Comparison of ENCODE assay signal across 1 cellular context in genomic region chr2:97995734-97996624, GRCh38.
TF ChIP-seq lines count a peak whose summit lies in the region.

A gene with protein sequence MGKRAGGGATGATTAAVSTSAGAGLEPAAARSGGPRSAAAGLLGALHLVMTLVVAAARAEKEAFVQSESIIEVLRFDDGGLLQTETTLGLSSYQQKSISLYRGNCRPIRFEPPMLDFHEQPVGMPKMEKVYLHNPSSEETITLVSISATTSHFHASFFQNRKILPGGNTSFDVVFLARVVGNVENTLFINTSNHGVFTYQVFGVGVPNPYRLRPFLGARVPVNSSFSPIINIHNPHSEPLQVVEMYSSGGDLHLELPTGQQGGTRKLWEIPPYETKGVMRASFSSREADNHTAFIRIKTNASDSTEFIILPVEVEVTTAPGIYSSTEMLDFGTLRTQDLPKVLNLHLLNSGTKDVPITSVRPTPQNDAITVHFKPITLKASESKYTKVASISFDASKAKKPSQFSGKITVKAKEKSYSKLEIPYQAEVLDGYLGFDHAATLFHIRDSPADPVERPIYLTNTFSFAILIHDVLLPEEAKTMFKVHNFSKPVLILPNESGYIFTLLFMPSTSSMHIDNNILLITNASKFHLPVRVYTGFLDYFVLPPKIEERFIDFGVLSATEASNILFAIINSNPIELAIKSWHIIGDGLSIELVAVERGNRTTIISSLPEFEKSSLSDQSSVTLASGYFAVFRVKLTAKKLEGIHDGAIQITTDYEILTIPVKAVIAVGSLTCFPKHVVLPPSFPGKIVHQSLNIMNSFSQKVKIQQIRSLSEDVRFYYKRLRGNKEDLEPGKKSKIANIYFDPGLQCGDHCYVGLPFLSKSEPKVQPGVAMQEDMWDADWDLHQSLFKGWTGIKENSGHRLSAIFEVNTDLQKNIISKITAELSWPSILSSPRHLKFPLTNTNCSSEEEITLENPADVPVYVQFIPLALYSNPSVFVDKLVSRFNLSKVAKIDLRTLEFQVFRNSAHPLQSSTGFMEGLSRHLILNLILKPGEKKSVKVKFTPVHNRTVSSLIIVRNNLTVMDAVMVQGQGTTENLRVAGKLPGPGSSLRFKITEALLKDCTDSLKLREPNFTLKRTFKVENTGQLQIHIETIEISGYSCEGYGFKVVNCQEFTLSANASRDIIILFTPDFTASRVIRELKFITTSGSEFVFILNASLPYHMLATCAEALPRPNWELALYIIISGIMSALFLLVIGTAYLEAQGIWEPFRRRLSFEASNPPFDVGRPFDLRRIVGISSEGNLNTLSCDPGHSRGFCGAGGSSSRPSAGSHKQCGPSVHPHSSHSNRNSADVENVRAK (N-terminal part only) (minus strand): TSS chr2:97995948. CDS start chr2:97995662, 286 bp downstream.

TF ChIP-seq in HepG2, 621 proteins besides CTCF, POLR2A, EP300 and RAD21 (continued from another document and continues in another):
- no peak; the same call in 1 of the 2 replicates for TF ChIP-seq ZBTB34 (CRISPR knock-in tag; IDR thresholded peaks at IDR 0.05)
- TF ChIP-seq ZSCAN12 (CRISPR knock-in tag; IDR thresholded peaks at IDR 0.05), result no peak
- TF ChIP-seq PAF1 (CRISPR knock-in tag; IDR thresholded peaks at IDR 0.05), result no peak
- TF ChIP-seq, protein P1, sequence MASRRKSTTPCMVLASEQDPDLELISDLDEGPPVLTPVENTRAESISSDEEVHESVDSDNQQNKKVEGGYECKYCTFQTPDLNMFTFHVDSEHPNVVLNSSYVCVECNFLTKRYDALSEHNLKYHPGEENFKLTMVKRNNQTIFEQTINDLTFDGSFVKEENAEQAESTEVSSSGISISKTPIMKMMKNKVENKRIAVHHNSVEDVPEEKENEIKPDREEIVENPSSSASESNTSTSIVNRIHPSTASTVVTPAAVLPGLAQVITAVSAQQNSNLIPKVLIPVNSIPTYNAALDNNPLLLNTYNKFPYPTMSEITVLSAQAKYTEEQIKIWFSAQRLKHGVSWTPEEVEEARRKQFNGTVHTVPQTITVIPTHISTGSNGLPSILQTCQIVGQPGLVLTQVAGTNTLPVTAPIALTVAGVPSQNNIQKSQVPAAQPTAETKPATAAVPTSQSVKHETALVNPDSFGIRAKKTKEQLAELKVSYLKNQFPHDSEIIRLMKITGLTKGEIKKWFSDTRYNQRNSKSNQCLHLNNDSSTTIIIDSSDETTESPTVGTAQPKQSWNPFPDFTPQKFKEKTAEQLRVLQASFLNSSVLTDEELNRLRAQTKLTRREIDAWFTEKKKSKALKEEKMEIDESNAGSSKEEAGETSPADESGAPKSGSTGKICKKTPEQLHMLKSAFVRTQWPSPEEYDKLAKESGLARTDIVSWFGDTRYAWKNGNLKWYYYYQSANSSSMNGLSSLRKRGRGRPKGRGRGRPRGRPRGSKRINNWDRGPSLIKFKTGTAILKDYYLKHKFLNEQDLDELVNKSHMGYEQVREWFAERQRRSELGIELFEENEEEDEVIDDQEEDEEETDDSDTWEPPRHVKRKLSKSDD (CRISPR knock-in tag; IDR thresholded peaks at IDR 0.05; ENCODE audit: low read depth), result peak; percentile 97
- TF ChIP-seq HDAC1 (CRISPR knock-in tag; IDR thresholded peaks at IDR 0.05), result peak; percentile 58; the same call in 1 of the 2 replicates
- peak; percentile 66; the same call in 1 of the 2 replicates for TF ChIP-seq RFXANK (CRISPR knock-in tag; IDR thresholded peaks at IDR 0.05)
- TF ChIP-seq ZNF354B (CRISPR knock-in tag; IDR thresholded peaks at IDR 0.05), result no peak
- TF ChIP-seq CEBPG (CRISPR knock-in tag; IDR thresholded peaks at IDR 0.05), result peak; percentile 36; the same call in 1 of the 2 replicates
- no peak for TF ChIP-seq JUNB (CRISPR knock-in tag; IDR thresholded peaks at IDR 0.05; ENCODE audit: borderline replicate concordance)
- peak; percentile 11; the same call in 1 of the 2 replicates for TF ChIP-seq ETV5 (CRISPR knock-in tag; IDR thresholded peaks at IDR 0.05; ENCODE audit: borderline replicate concordance)
- TF ChIP-seq AGO2 (optimal IDR thresholded peaks at IDR 0.05; ENCODE audit: low read depth, low read length), result peak; percentile 88
- TF ChIP-seq, protein P2, sequence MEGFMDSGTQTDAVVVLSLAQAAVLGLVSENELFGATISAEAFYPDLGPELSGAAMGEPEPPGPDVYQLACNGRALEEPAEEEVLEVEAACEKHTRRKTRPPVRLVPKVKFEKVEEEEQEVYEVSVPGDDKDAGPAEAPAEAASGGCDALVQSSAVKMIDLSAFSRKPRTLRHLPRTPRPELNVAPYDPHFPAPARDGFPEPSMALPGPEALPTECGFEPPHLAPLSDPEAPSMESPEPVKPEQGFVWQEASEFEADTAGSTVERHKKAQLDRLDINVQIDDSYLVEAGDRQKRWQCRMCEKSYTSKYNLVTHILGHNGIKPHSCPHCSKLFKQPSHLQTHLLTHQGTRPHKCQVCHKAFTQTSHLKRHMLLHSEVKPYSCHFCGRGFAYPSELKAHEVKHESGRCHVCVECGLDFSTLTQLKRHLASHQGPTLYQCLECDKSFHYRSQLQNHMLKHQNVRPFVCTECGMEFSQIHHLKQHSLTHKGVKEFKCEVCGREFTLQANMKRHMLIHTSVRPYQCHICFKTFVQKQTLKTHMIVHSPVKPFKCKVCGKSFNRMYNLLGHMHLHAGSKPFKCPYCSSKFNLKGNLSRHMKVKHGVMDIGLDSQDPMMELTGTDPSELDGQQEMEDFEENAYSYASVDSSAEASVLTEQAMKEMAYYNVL (CRISPR knock-in tag; IDR thresholded peaks at IDR 0.05; ENCODE audit: borderline replicate concordance), result peak; percentile 71; the same call in 1 of the 2 replicates
- TF ChIP-seq ZNF546 (CRISPR knock-in tag; conservative IDR thresholded peaks at IDR 0.05), result peak; percentile 99
- peak; percentile 14; the same call in 1 of the 2 replicates for TF ChIP-seq ZNF33B (CRISPR knock-in tag; IDR thresholded peaks at IDR 0.05)
- TF ChIP-seq ZHX2 (IDR thresholded peaks at IDR 0.05; ENCODE audit: low read depth), result peak; percentile 98
- TF ChIP-seq ZHX2 (CRISPR knock-in tag; IDR thresholded peaks at IDR 0.05; ENCODE audit: borderline replicate concordance), result no peak
- TF ChIP-seq ZNF367 (CRISPR knock-in tag; IDR thresholded peaks at IDR 0.05; ENCODE audit: borderline replicate concordance), result no peak
- TF ChIP-seq YY1 (IDR thresholded peaks at IDR 0.05; ENCODE audit: insufficient read depth, insufficient replicate concordance, low read depth, low read length), result peak; percentile 99
- TF ChIP-seq NBN (conservative IDR thresholded peaks at IDR 0.05), result no peak
- TF ChIP-seq FOXM1 (CRISPR knock-in tag; IDR thresholded peaks at IDR 0.05), result no peak
- TF ChIP-seq ZNF75D (CRISPR knock-in tag; IDR thresholded peaks at IDR 0.05; ENCODE audit: borderline replicate concordance), result no peak
- peak; percentile 91 for TF ChIP-seq GMEB2 (CRISPR knock-in tag; IDR thresholded peaks at IDR 0.05; ENCODE audit: low read depth)
- TF ChIP-seq SPEN (CRISPR knock-in tag; IDR thresholded peaks at IDR 0.05; ENCODE audit: low read depth), result peak; percentile 65; the same call in 1 of the 2 replicates
- TF ChIP-seq FIP1L1 (IDR thresholded peaks at IDR 0.05; ENCODE audit: borderline replicate concordance, insufficient read depth, low read depth, low read length), result peak; percentile 28; the same call in 1 of the 2 replicates
- TF ChIP-seq ZNF550 (CRISPR knock-in tag; IDR thresholded peaks at IDR 0.05; ENCODE audit: borderline replicate concordance), result 0 out of 2 replicates have a peak, but pooled peaks have one; percentile 63
- TF ChIP-seq MEIS1 (CRISPR knock-in tag; IDR thresholded peaks at IDR 0.05; ENCODE audit: borderline replicate concordance), result no peak; the same call in 1 of the 2 replicates
- TF ChIP-seq, protein P3, sequence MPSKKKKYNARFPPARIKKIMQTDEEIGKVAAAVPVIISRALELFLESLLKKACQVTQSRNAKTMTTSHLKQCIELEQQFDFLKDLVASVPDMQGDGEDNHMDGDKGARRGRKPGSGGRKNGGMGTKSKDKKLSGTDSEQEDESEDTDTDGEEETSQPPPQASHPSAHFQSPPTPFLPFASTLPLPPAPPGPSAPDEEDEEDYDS (CRISPR knock-in tag; IDR thresholded peaks at IDR 0.05), result peak; percentile 61
- TF ChIP-seq ZNF891 (CRISPR knock-in tag; IDR thresholded peaks at IDR 0.05), result peak; percentile 26; the same call in 1 of the 2 replicates
- TF ChIP-seq TBX3 (IDR thresholded peaks at IDR 0.05; ENCODE audit: borderline replicate concordance), result peak; percentile 90
- no peak for TF ChIP-seq MLLT10 (CRISPR knock-in tag; IDR thresholded peaks at IDR 0.05)
- TF ChIP-seq, protein P4, sequence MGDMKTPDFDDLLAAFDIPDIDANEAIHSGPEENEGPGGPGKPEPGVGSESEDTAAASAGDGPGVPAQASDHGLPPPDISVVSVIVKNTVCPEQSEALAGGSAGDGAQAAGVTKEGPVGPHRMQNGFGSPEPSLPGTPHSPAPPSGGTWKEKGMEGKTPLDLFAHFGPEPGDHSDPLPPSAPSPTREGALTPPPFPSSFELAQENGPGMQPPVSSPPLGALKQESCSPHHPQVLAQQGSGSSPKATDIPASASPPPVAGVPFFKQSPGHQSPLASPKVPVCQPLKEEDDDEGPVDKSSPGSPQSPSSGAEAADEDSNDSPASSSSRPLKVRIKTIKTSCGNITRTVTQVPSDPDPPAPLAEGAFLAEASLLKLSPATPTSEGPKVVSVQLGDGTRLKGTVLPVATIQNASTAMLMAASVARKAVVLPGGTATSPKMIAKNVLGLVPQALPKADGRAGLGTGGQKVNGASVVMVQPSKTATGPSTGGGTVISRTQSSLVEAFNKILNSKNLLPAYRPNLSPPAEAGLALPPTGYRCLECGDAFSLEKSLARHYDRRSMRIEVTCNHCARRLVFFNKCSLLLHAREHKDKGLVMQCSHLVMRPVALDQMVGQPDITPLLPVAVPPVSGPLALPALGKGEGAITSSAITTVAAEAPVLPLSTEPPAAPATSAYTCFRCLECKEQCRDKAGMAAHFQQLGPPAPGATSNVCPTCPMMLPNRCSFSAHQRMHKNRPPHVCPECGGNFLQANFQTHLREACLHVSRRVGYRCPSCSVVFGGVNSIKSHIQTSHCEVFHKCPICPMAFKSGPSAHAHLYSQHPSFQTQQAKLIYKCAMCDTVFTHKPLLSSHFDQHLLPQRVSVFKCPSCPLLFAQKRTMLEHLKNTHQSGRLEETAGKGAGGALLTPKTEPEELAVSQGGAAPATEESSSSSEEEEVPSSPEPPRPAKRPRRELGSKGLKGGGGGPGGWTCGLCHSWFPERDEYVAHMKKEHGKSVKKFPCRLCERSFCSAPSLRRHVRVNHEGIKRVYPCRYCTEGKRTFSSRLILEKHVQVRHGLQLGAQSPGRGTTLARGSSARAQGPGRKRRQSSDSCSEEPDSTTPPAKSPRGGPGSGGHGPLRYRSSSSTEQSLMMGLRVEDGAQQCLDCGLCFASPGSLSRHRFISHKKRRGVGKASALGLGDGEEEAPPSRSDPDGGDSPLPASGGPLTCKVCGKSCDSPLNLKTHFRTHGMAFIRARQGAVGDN (CRISPR knock-in tag; IDR thresholded peaks at IDR 0.05), result peak; percentile 84
- no peak for TF ChIP-seq JDP2 (CRISPR knock-in tag; IDR thresholded peaks at IDR 0.05; ENCODE audit: borderline replicate concordance)
- peak; percentile 91; the same call in 1 of the 2 replicates for TF ChIP-seq ZNF788 (CRISPR knock-in tag; IDR thresholded peaks at IDR 0.05; ENCODE audit: borderline replicate concordance)
- no peak for TF ChIP-seq PRMT3 (CRISPR knock-in tag; IDR thresholded peaks at IDR 0.05; ENCODE audit: borderline replicate concordance, low read depth)
